1 cellular context compared by ENCODE assay signal in the genomic region with DNA sequence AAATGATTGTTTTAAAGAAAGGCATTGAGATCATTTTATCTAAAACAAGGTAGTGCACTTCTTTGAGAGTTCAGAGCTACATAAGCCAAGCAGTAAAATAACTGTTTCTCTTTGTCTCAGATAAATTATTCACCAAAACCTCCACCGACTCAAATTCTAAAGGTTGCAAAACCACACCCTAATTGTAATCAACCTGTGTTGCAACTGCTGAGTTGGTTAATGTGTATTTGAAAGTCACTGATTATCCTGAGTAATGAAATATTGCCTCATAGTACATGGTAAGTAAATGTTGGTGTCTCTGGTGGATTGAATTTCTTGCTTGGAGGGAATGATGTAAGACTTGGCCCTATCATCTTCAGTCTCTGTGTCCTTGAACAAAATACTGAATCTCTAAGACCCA.
TF ChIP-seq lines count a peak whose summit lies in the region.

No MANE protein-coding gene starts in this region.

TF ChIP-seq in liver, 16 proteins besides CTCF, POLR2A, EP300 and RAD21 (continued from another document):
- TF ChIP-seq FOXA2 (IDR thresholded peaks at IDR 0.05), result peak; percentile 94
- TF ChIP-seq ZBTB33 (IDR thresholded peaks at IDR 0.05), result peak; percentile 89
- no peak for TF ChIP-seq EGR1 (IDR thresholded peaks at IDR 0.05; ENCODE audit: low read depth in 2 of 2)
TF ChIP-seq in liver: peak in this region for 15.
